Comparison of ENCODE assay signal across 8 cellular contexts in genomic region chr9:79812507-79813261, GRCh38.
A peak's percentile ranks its signal among the peaks of the same experiment; 100 is the strongest.
DNase-seq lines count a peak whose midpoint lies in the region; ATAC-seq, FAIRE-seq and TF ChIP-seq lines count a peak whose summit lies in the region.

No MANE protein-coding gene starts in this region.

- intact Hi-C loops in psoas muscle (cut with DNase I), result loop anchor here in 1 of 2 donors (10.0 kb wide), 1 partner anchor 238 kb away; the partner anchor contains the start of gene TLE4

- no peaks in the 10 kb centered on the region for H3K36me3 ChIP-seq in psoas muscle (ENCODE audit: insufficient read depth in 1 of 2, low read depth in 1 of 2)

- TF ChIP-seq CTCF in psoas muscle (IDR thresholded peaks at IDR 0.05), result no peak
- no peak for TF ChIP-seq CTCF in chondrocyte (IDR thresholded peaks at IDR 0.05)

- H3K27ac ChIP-seq in psoas muscle, result no peak overlapping the region

- H3K27me3 Mint-ChIP-seq in activated naive CD4-positive, alpha-beta T cell treated with anti-CD3 and anti-CD28 coated beads, Interleukin-2, amount 10 ng/mL, durations not matched to agents 7 days and 5 days, result peaks cover 2% of the 10 kb centered on the region
- peaks cover 4% of the 10 kb centered on the region for H3K27me3 Mint-ChIP-seq in chondrocyte (ENCODE audit: low read depth)

- no peaks in the 10 kb centered on the region for H3K9me3 Mint-ChIP-seq in activated naive CD4-positive, alpha-beta T cell treated with anti-CD3 and anti-CD28 coated beads, Interleukin-2, amount 10 ng/mL, durations not matched to agents 7 days and 5 days
- no peaks in the 10 kb centered on the region for H3K9me3 Mint-ChIP-seq in chondrocyte (ENCODE audit: low read depth)

- no peaks in the 10 kb centered on the region for H3K27me3 ChIP-seq in psoas muscle (ENCODE audit: insufficient read depth in 3 of 3, low read length in 2 of 3)

- H3K4me1 ChIP-seq in psoas muscle, result peaks cover 11% of the 10 kb centered on the region

- H3K4me3 Mint-ChIP-seq in activated naive CD4-positive, alpha-beta T cell treated with anti-CD3 and anti-CD28 coated beads, Interleukin-2, amount 10 ng/mL, durations not matched to agents 7 days and 5 days, result peak overlapping the region; percentile 66
- H3K4me3 Mint-ChIP-seq in chondrocyte (ENCODE audit: unreplicated experiment), result no peak overlapping the region

- DNase-seq in activated naive CD4-positive, alpha-beta T cell treated with anti-CD3 and anti-CD28 coated beads, Interleukin-2, amount 10 ng/mL, durations not matched to agents 7 days and 5 days, result peak; percentile 26
- no peak for DNase-seq in activated naive CD4-positive, alpha-beta T cell treated with anti-CD3 and anti-CD28 coated beads, Interleukin-2, amount 50 U/mL, for 16 hours
- DNase-seq in RCC 7860 (ENCODE audit: low spot score) (peak; percentile 71), psoas muscle (no peak), GM19240 (ENCODE audit: insufficient read length, low spot score) (no peak), DMS79 treated with DMSO at 0.1 percent for 48 hours (lab: John Stamatoyannopoulos, UW) (no peak), chondrocyte (ENCODE audit: low spot score) (no peak)

- H3K36me3 Mint-ChIP-seq in activated naive CD4-positive, alpha-beta T cell treated with anti-CD3 and anti-CD28 coated beads, Interleukin-2, amount 10 ng/mL, durations not matched to agents 7 days and 5 days, result no peaks in the 10 kb centered on the region
- no peaks in the 10 kb centered on the region for H3K36me3 Mint-ChIP-seq in chondrocyte (ENCODE audit: low read depth)

- H3K4me3 ChIP-seq in psoas muscle, result peak overlapping the region; percentile 24

- WGBS in psoas muscle, 3 donors, result 25 to 43% (median 33%) methylated on average over 8 of the region's 8 CpGs

- peaks cover 41% of the 10 kb centered on the region for H3K4me1 Mint-ChIP-seq in activated naive CD4-positive, alpha-beta T cell treated with anti-CD3 and anti-CD28 coated beads, Interleukin-2, amount 10 ng/mL, durations not matched to agents 7 days and 5 days
- peaks cover 43% of the 10 kb centered on the region for H3K4me1 Mint-ChIP-seq in chondrocyte (ENCODE audit: low read depth)

- ATAC-seq in HG02852 (IDR thresholded peaks at IDR 0.05; ENCODE audit: unreplicated experiment) (peak; percentile 59), psoas muscle (no peak)

- CTCF ChIA-PET in activated naive CD4-positive, alpha-beta T cell treated with anti-CD3 and anti-CD28 coated beads, Interleukin-2, amount 10 ng/mL, durations not matched to agents 7 days and 5 days (lab: Charles Lee), result no interaction called here

- peak overlapping the region; percentile 81 for H3K27ac Mint-ChIP-seq in activated naive CD4-positive, alpha-beta T cell treated with anti-CD3 and anti-CD28 coated beads, Interleukin-2, amount 10 ng/mL, durations not matched to agents 7 days and 5 days
- H3K27ac Mint-ChIP-seq in chondrocyte (ENCODE audit: unreplicated experiment), result no peak overlapping the region

- FAIRE-seq in RCC 7860 (lab: Jason Lieb, UNC), result peak; percentile 96

- H3K9me3 ChIP-seq in psoas muscle, result no peaks in the 10 kb centered on the region

Comparison
In these comparisons a context has a peak if more than half of its experiments do, and no peak if none do; other contexts are left out.
1. DNase-seq: peak in activated naive CD4-positive, alpha-beta T cell treated with anti-CD3 and anti-CD28 coated beads, Interleukin-2, amount 10 ng/mL, durations not matched to agents 7 days and 5 days (single experiment) and RCC 7860 (single experiment); none in activated naive CD4-positive, alpha-beta T cell treated with anti-CD3 and anti-CD28 coated beads, Interleukin-2, amount 50 U/mL, for 16 hours (single experiment), psoas muscle (0 of 2), GM19240 (single experiment), DMS79 treated with DMSO at 0.1 percent for 48 hours (single experiment) and chondrocyte (single experiment).